In the genomic region with DNA sequence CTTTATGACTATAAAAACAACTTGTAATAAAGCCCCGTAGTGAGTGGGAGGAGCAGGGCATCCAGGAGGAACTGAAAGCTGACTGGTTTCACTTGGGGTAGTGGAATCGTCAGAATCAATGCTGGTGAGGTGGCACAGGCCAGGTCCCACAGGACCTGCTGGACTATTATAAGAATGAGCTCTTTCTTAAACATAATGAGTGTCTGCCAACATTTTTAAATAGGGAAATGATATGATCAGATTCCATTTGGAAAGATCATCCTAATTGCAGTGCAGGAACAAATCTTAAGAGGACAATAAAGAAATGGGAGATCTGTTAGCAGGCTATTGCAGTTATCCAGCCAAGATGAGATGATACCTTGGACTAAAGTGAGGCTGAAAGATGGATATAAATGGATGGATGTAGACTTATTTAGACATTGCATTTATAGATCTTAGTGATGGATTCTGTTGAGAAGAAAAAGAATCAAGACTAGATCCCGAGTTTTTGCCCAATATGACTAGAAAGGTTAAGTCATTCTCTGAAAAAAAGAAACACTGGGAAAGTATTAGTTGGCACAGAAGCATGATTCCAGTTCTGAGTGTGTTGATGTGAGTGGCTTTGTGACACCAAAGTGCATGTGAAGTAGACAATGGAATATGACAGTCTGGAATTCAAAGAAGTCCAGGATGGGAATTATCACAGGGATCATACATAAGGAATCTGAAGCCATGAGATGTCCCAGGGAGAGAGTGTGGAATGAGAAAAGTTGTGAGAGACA, we compare ENCODE assay signal across 9 cellular contexts.
DNase-seq lines count a peak whose midpoint lies in the region; ATAC-seq, FAIRE-seq and TF ChIP-seq lines count a peak whose summit lies in the region.
"Had no signal": no experiment of that assay in that cellular context is flagged by ENCODE, and none has a peak within 500 bp of the region (broad histone marks: within the 10 kb centered on the region; RNA-seq: fewer than 3 reads in every experiment).

No MANE protein-coding gene starts in this region.

- TF ChIP-seq CTCF in endothelial cell of umbilical vein (IDR thresholded peaks at IDR 0.05; ENCODE audit: extremely low read depth in 1 of 2, insufficient read depth in 1 of 2, low read depth in 1 of 2, low read length in 2 of 2) (no peak), progenitor cell of endocrine pancreas (IDR thresholded peaks at IDR 0.05; ENCODE audit: unreplicated experiment) (no peak), foreskin fibroblast (IDR thresholded peaks at IDR 0.05; ENCODE audit: low read depth, low read length) (no peak)

- H3K4me2 ChIP-seq in endothelial cell of umbilical vein (ENCODE audit: insufficient read depth, low read length): no peak overlapping the region

- no peaks in the 10 kb centered on the region for H3K27me3 ChIP-seq in endothelial cell of umbilical vein (ENCODE audit: control insufficient read depth in 2 of 2, insufficient read depth in 2 of 2, low read length in 2 of 2)

- dilution Hi-C loops in endothelial cell of umbilical vein (cut with MboI; ENCODE audit: extremely low pct_ligation_motif_present, low sequenced_read_pairs): no loop called here

- H3K4me3 ChIP-seq in endothelial cell of umbilical vein (replicated peaks in 1 of 3; ENCODE audit: insufficient read depth in 1 of 3, low read depth in 1 of 3, low read length in 3 of 3): no peak overlapping the region
- no peak overlapping the region for H3K4me3 ChIP-seq in foreskin fibroblast (ENCODE audit: low read depth in 1 of 2, low read length in 2 of 2)

- no peak overlapping the region for H3K9ac ChIP-seq in endothelial cell of umbilical vein (replicated peaks; ENCODE audit: extremely low read depth, insufficient read depth, low read length)

- ATAC-seq in GM21447 (IDR thresholded peaks at IDR 0.05; ENCODE audit: unreplicated experiment): peak; percentile 98
- ATAC-seq in HG03571 (IDR thresholded peaks at IDR 0.05; ENCODE audit: unreplicated experiment): peak; percentile 95

- peak overlapping the region; percentile 24 for H2AFZ ChIP-seq in endothelial cell of umbilical vein (ENCODE audit: low read depth, low read length)

- BruUV-seq in endothelial cell of umbilical vein (replicated peaks; lab: Mats Ljungman, UMichigan): no TSS peak

- no peaks in the 10 kb centered on the region for H3K4me1 ChIP-seq in endothelial cell of umbilical vein (ENCODE audit: control insufficient read depth, extremely low read depth, insufficient read depth, low read length)

- H3K4me3 Mint-ChIP-seq in progenitor cell of endocrine pancreas (ENCODE audit: low read depth): no peak overlapping the region

- POLR2A ChIA-PET in endothelial cell of umbilical vein (lab: Charles Lee): no interaction called here

- no peak overlapping the region for H3K27ac ChIP-seq in endothelial cell of umbilical vein (ENCODE audit: insufficient read depth, low read depth, low read length)

- H3K36me3 Mint-ChIP-seq in progenitor cell of endocrine pancreas (ENCODE audit: insufficient read depth): peaks cover 4% of the 10 kb centered on the region

- H3K9me3 Mint-ChIP-seq in progenitor cell of endocrine pancreas (ENCODE audit: low read depth): peaks cover 17% of the 10 kb centered on the region

- no peaks in the 10 kb centered on the region for H3K4me1 Mint-ChIP-seq in progenitor cell of endocrine pancreas (ENCODE audit: low read depth)

- FAIRE-seq in GM18507 (lab: Jason Lieb, UNC) (peak; percentile 95), endothelial cell of umbilical vein (lab: Jason Lieb, UNC) (no peak)
- FAIRE-seq: colon had no signal

- peaks cover 4% of the 10 kb centered on the region for H3K27me3 Mint-ChIP-seq in progenitor cell of endocrine pancreas

- H3K36me3 ChIP-seq in endothelial cell of umbilical vein (ENCODE audit: control insufficient read depth in 2 of 2, extremely low read depth in 1 of 2, insufficient read depth in 2 of 2, low read length in 2 of 2): no peaks in the 10 kb centered on the region

- H3K79me2 ChIP-seq in endothelial cell of umbilical vein (ENCODE audit: control insufficient read depth, insufficient read depth, low read length): no peaks in the 10 kb centered on the region

- no peaks in the 10 kb centered on the region for H3K9me1 ChIP-seq in endothelial cell of umbilical vein (replicated peaks; ENCODE audit: control insufficient read depth, extremely low read depth, insufficient read depth, low read length)

- DNase-seq in GM18507 (ENCODE audit: extremely low spot score, insufficient read length, low read depth) (no peak), endothelial cell of umbilical vein (ENCODE audit: low read depth, low spot score) (no peak), DMS114 treated with DMSO at 0.1 percent for 48 hours (lab: John Stamatoyannopoulos, UW; ENCODE audit: unreplicated experiment) (no peak), progenitor cell of endocrine pancreas (ENCODE audit: low spot score, unreplicated experiment) (no peak), globus pallidus (ENCODE audit: low spot score) (no peak), foreskin fibroblast (no peak)

- no peaks in the 10 kb centered on the region for H3K9me3 ChIP-seq in endothelial cell of umbilical vein (replicated peaks; ENCODE audit: control insufficient read depth, insufficient read depth, low read length)

- CTCF ChIA-PET in endothelial cell of umbilical vein (lab: Charles Lee): interaction anchor here (0.9 to 1.7 kb wide), 3 partner anchors 9 to 21 kb away, joined by 3 to 5 read pairs (median 3); no protein-coding TSS in a partner anchor

- no peaks in the 10 kb centered on the region for H4K20me1 ChIP-seq in endothelial cell of umbilical vein (replicated peaks; ENCODE audit: control insufficient read depth, extremely low read depth, insufficient read depth, low read length)

- no peak overlapping the region for H3K27ac Mint-ChIP-seq in progenitor cell of endocrine pancreas

- intact Hi-C loops in endothelial cell of umbilical vein (cut with micrococcal nuclease): no loop called here

- no peak for TF ChIP-seq POLR2A in endothelial cell of umbilical vein (IDR thresholded peaks at IDR 0.05; ENCODE audit: low read depth, low read length)

TF ChIP-seq in endothelial cell of umbilical vein, 7 proteins besides CTCF, POLR2A, EP300 and RAD21:
- TF ChIP-seq GATA2 (IDR thresholded peaks at IDR 0.05; ENCODE audit: insufficient read depth, insufficient read length, low read depth, low read length) (no peak), EZH2 (IDR thresholded peaks at IDR 0.05; ENCODE audit: borderline replicate concordance, low read depth, low read length, severe bottlenecking) (no peak), FOS (IDR thresholded peaks at IDR 0.05; ENCODE audit: borderline replicate concordance, insufficient read depth, low read length) (no peak), MYC (IDR thresholded peaks at IDR 0.05; ENCODE audit: low read depth, low read length) (no peak), POLR2AphosphoS5 (IDR thresholded peaks at IDR 0.05; ENCODE audit: insufficient read depth, low read depth, low read length) (no peak), JUN (IDR thresholded peaks at IDR 0.05; ENCODE audit: borderline replicate concordance, insufficient read depth, insufficient read length, low read depth) (no peak)
- TF ChIP-seq, protein P1, sequence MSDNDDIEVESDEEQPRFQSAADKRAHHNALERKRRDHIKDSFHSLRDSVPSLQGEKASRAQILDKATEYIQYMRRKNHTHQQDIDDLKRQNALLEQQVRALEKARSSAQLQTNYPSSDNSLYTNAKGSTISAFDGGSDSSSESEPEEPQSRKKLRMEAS (IDR thresholded peaks at IDR 0.05; ENCODE audit: insufficient read depth, insufficient read length): no peak
